Comparison of ENCODE assay signal across 16 cellular contexts in genomic region chrX:40514376-40514775, GRCh38.
"Had no signal": no experiment of that assay in that cellular context is flagged by ENCODE, and none has a peak within 500 bp of the region (broad histone marks: within the 10 kb centered on the region; RNA-seq: fewer than 3 reads in every experiment).

No MANE protein-coding gene starts in this region.

- H3K36me3 ChIP-seq: ovary had no signal

- FAIRE-seq: TTC549 had no signal

- H3K27me3 ChIP-seq: foreskin keratinocyte, ovary had no signal

- H3K27ac ChIP-seq: foreskin keratinocyte, ovary had no signal

- ATAC-seq: activated CD8-positive, alpha-beta T cell treated with anti-CD3 and anti-CD28 coated beads, Interleukin-2, amount 10 ng/mL, durations not matched to agents 7 days and 5 days; activated T-cell treated with anti-CD3 and anti-CD28 coated beads, Interleukin-2, amount 50 U/mL, for 72 hours; foreskin keratinocyte; stimulated activated effector memory CD8-positive, alpha-beta T cell treated with anti-CD3 and anti-CD28 coated beads, Interleukin-12 subunit alpha, Interleukin-12 subunit beta, amount 100 ng/mL, for 72 hours; T-helper 17 cell had no signal

- H3K9me3 ChIP-seq: ovary had no signal

- H3K4me3 ChIP-seq: lung, ovary had no signal

- H3K4me1 ChIP-seq: foreskin keratinocyte had no signal

- DNase-seq: activated B cell treated with CpG ODN at 0.5 μM for 24 hours; activated CD4-positive, alpha-beta T cell treated with anti-CD3 and anti-CD28 coated beads for 48 hours; activated CD8-positive, alpha-beta memory T cell treated with anti-CD3 and anti-CD28 coated beads, Interleukin-2, amount 50 U/mL, for 48 hours; activated CD8-positive, alpha-beta T cell treated with anti-CD3 and anti-CD28 coated beads, Interleukin-2, amount 10 ng/mL, durations not matched to agents 7 days and 5 days; activated gamma-delta T cell; activated T-cell treated with anti-CD3 and anti-CD28 coated beads, Interleukin-2, amount 50 U/mL, for 72 hours; amygdala; cortex of kidney; effector CD4-positive, alpha-beta T cell; foreskin keratinocyte; ovary; stimulated activated CD4-positive, alpha-beta T cell treated with anti-CD3 and anti-CD28 coated beads, Interleukin-1b, Interleukin-23, amount 100 ng/mL, for 48 hours; T-helper 17 cell had no signal
